In genomic region chr6:162533009-162533400, GRCh38 we compare ENCODE assay signal across 14 cellular contexts.
"Had no signal": no experiment of that assay in that cellular context is flagged by ENCODE, and none has a peak within 500 bp of the region (broad histone marks: within the 10 kb centered on the region; RNA-seq: fewer than 3 reads in every experiment).

No MANE protein-coding gene starts in this region.

- H3K36me3 Mint-ChIP-seq: activated naive CD4-positive, alpha-beta T cell treated with anti-CD3 and anti-CD28 coated beads, Interleukin-2, amount 50 U/mL, for 24 hours had no signal

- H3K4me1 ChIP-seq: ascending aorta, breast epithelium had no signal

- H3K9me3 ChIP-seq: ascending aorta, breast epithelium, tibial nerve had no signal

- H3K27ac ChIP-seq: ascending aorta, breast epithelium, tibial nerve, WERI-Rb-1 had no signal

- H3K36me3 ChIP-seq: ascending aorta, breast epithelium, tibial nerve, WERI-Rb-1 had no signal

- DNase-seq: activated CD4-positive, alpha-beta T cell treated with anti-CD3 and anti-CD28 coated beads for 1 hour; activated effector memory CD4-positive, alpha-beta T cell treated with anti-CD3 and anti-CD28 coated beads, Interleukin-2, amount 50 U/mL, for 16 hours; activated T-cell treated with anti-CD3 and anti-CD28 coated beads, Interleukin-2, amount 50 U/mL, for 72 hours; cerebellar nuclear complex; effector CD4-positive, alpha-beta T cell; stimulated activated naive CD8-positive, alpha-beta T cell treated with anti-CD3 and anti-CD28 coated beads, Interleukin-15, Interleukin-2, amounts not matched to agents 100 U/mL and 50 U/mL, for 24 hours; substantia nigra; WERI-Rb-1 had no signal

- H3K4me3 ChIP-seq: ascending aorta, breast epithelium, tibial nerve had no signal

- H3K27ac Mint-ChIP-seq: activated naive CD4-positive, alpha-beta T cell treated with anti-CD3 and anti-CD28 coated beads, Interleukin-2, amount 50 U/mL, for 24 hours; activated T-cell treated with anti-CD3 and anti-CD28 coated beads, Interleukin-2, amount 50 U/mL, for 72 hours; progenitor cell of endocrine pancreas had no signal

- H3K27me3 Mint-ChIP-seq: activated naive CD4-positive, alpha-beta T cell treated with anti-CD3 and anti-CD28 coated beads, Interleukin-2, amount 50 U/mL, for 24 hours; progenitor cell of endocrine pancreas had no signal

- H3K27me3 ChIP-seq: ascending aorta, breast epithelium, tibial nerve had no signal

- H3K4me3 Mint-ChIP-seq: activated naive CD4-positive, alpha-beta T cell treated with anti-CD3 and anti-CD28 coated beads, Interleukin-2, amount 50 U/mL, for 24 hours; activated T-cell treated with anti-CD3 and anti-CD28 coated beads, Interleukin-2, amount 50 U/mL, for 72 hours; neural crest cell had no signal

- ATAC-seq: activated T-cell treated with anti-CD3 and anti-CD28 coated beads, Interleukin-2, amount 50 U/mL, for 72 hours; stimulated activated naive CD8-positive, alpha-beta T cell treated with anti-CD3 and anti-CD28 coated beads, Interleukin-15, Interleukin-2, amounts not matched to agents 100 U/mL and 50 U/mL, for 24 hours had no signal

- H3K4me1 Mint-ChIP-seq: activated naive CD4-positive, alpha-beta T cell treated with anti-CD3 and anti-CD28 coated beads, Interleukin-2, amount 50 U/mL, for 24 hours; neural crest cell had no signal
